31 cellular contexts compared by ENCODE assay signal in genomic region chrX:106300239-106300638, GRCh38.
DNase-seq lines count a peak whose midpoint lies in the region; ATAC-seq and TF ChIP-seq lines count a peak whose summit lies in the region.
"Had no signal": no experiment of that assay in that cellular context is flagged by ENCODE, and none has a peak within 500 bp of the region (broad histone marks: within the 10 kb centered on the region; RNA-seq: fewer than 3 reads in every experiment).

No MANE protein-coding gene starts in this region.

- no peak for TF ChIP-seq CTCF in GM10248 (IDR thresholded peaks at IDR 0.05; ENCODE audit: control extremely low read depth, extremely low read depth, low read depth, missing control alignments)

- CTCF ChIA-PET in activated CD4-positive, alpha-beta T cell treated with anti-CD3 and anti-CD28 coated beads for 36 hours (lab: Charles Lee) = no interaction called here
- CTCF ChIA-PET in GM10248 (lab: Yijun Ruan, JAX) = no interaction called here

- peak overlapping the region; percentile 82 for H3K27ac ChIP-seq in epithelial cell of prostate
- H3K27ac ChIP-seq: KMS-11, uterus had no signal

- no peaks in the 10 kb centered on the region for H3K27me3 Mint-ChIP-seq in activated CD4-positive, alpha-beta T cell treated with anti-CD3 and anti-CD28 coated beads for 36 hours
- H3K27me3 Mint-ChIP-seq: activated CD4-positive, alpha-beta memory T cell treated with anti-CD3 and anti-CD28 coated beads for 36 hours; activated naive CD8-positive, alpha-beta T cell treated with anti-CD3 and anti-CD28 coated beads, Interleukin-2, amount 10 ng/mL, durations not matched to agents 7 days and 5 days; brain; stimulated activated naive B cell treated with anti-CD40 and anti-IgM and Interleukin-4, amounts not matched to agents 10 μg/mL and 1 μg/mL and 100 μg/mL, for 72 hours had no signal

- POLR2A ChIA-PET in activated CD4-positive, alpha-beta T cell treated with anti-CD3 and anti-CD28 coated beads for 36 hours (lab: Charles Lee) = no interaction called here
- POLR2A ChIA-PET in GM10248 (lab: Yijun Ruan, JAX) = no interaction called here

- H3K27ac Mint-ChIP-seq in activated CD4-positive, alpha-beta T cell treated with anti-CD3 and anti-CD28 coated beads for 36 hours = no peak overlapping the region
- H3K27ac Mint-ChIP-seq: activated CD4-positive, alpha-beta memory T cell treated with anti-CD3 and anti-CD28 coated beads for 36 hours; activated naive CD8-positive, alpha-beta T cell treated with anti-CD3 and anti-CD28 coated beads, Interleukin-2, amount 10 ng/mL, durations not matched to agents 7 days and 5 days; activated T-helper 2 cell treated with anti-CD3 and anti-CD28 coated beads, Interferon-gamma antibody, Interleukin-2, Interleukin-4, amounts not matched to agents 10 μg/mL and 5 μg/mL and 100 μg/mL, durations not matched to agents 14 hours and 24 hours and 36 hours; brain; CD14-positive monocyte; stimulated activated naive B cell treated with anti-CD40 and anti-IgM and Interleukin-4, amounts not matched to agents 10 μg/mL and 1 μg/mL and 100 μg/mL, for 72 hours had no signal

- no peaks in the 10 kb centered on the region for H3K9me3 Mint-ChIP-seq in activated CD4-positive, alpha-beta T cell treated with anti-CD3 and anti-CD28 coated beads for 36 hours (ENCODE audit: low read depth)
- H3K9me3 Mint-ChIP-seq: activated CD4-positive, alpha-beta memory T cell treated with anti-CD3 and anti-CD28 coated beads for 36 hours; activated naive CD8-positive, alpha-beta T cell treated with anti-CD3 and anti-CD28 coated beads, Interleukin-2, amount 10 ng/mL, durations not matched to agents 7 days and 5 days; activated T-helper 2 cell treated with anti-CD3 and anti-CD28 coated beads, Interferon-gamma antibody, Interleukin-2, Interleukin-4, amounts not matched to agents 10 μg/mL and 5 μg/mL and 100 μg/mL, durations not matched to agents 14 hours and 24 hours and 36 hours; stimulated activated naive B cell treated with anti-CD40 and anti-IgM and Interleukin-4, amounts not matched to agents 10 μg/mL and 1 μg/mL and 100 μg/mL, for 72 hours had no signal

- H3K36me3 Mint-ChIP-seq in activated CD4-positive, alpha-beta T cell treated with anti-CD3 and anti-CD28 coated beads for 36 hours (ENCODE audit: low read depth) = no peaks in the 10 kb centered on the region
- H3K36me3 Mint-ChIP-seq: activated CD4-positive, alpha-beta memory T cell treated with anti-CD3 and anti-CD28 coated beads for 36 hours; activated naive CD8-positive, alpha-beta T cell treated with anti-CD3 and anti-CD28 coated beads, Interleukin-2, amount 10 ng/mL, durations not matched to agents 7 days and 5 days; brain; CD14-positive monocyte; stimulated activated naive B cell treated with anti-CD40 and anti-IgM and Interleukin-4, amounts not matched to agents 10 μg/mL and 1 μg/mL and 100 μg/mL, for 72 hours had no signal

- intact Hi-C loops in activated CD4-positive, alpha-beta T cell treated with anti-CD3 and anti-CD28 coated beads for 36 hours (cut with DNase I, micrococcal nuclease) = no loop called here

- ATAC-seq in activated CD4-positive, alpha-beta T cell treated with anti-CD3 and anti-CD28 coated beads for 36 hours = peak; percentile 33
- no peak for ATAC-seq in SK-N-SH treated with all-trans-retinoic acid at 6 μM for 48 hours
- ATAC-seq: left lobe of liver; stimulated activated naive B cell treated with anti-CD40 and anti-IgM and Interleukin-4, amounts not matched to agents 10 μg/mL and 1 μg/mL and 100 μg/mL, for 72 hours had no signal

- DNase-seq in activated CD4-positive, alpha-beta T cell treated with anti-CD3 and anti-CD28 coated beads for 36 hours = no peak
- DNase-seq in activated CD4-positive, alpha-beta T cell treated with anti-CD3 and anti-CD28 coated beads, Interleukin-2, amount 50 U/mL, for 4 hours = no peak
- DNase-seq in SW480 (ENCODE audit: low spot score) (peak; percentile 64), epithelial cell of prostate (ENCODE audit: low read depth, low spot score) (peak; percentile 94), renal cortical epithelial cell (ENCODE audit: low read depth) (peak; percentile 75), germinal center (ENCODE audit: low spot score) (no peak), GM10248 (ENCODE audit: extremely low spot score) (no peak)
- DNase-seq: 8988T; activated CD4-positive, alpha-beta memory T cell treated with anti-CD3 and anti-CD28 coated beads for 36 hours; activated CD8-positive, alpha-beta memory T cell treated with anti-CD3 and anti-CD28 coated beads, Interleukin-2, amount 50 U/mL, for 4 hours; activated naive CD8-positive, alpha-beta T cell treated with anti-CD3 and anti-CD28 coated beads, Interleukin-2, amount 10 ng/mL, durations not matched to agents 7 days and 5 days; effector CD4-positive, alpha-beta T cell; EL; erythroblast; foreskin melanocyte; HCEC 1CT; mesendoderm; NCI-H1436 treated with DMSO at 0.1 percent for 48 hours; NCI-H510A; posterior cingulate gyrus; SIG-M5; stimulated activated CD4-positive, alpha-beta T cell treated with anti-CD3 and anti-CD28 coated beads, Interleukin-15, amount 100 ng/mL, for 24 hours; stimulated activated naive B cell treated with anti-CD40 and anti-IgM and Interleukin-4, amounts not matched to agents 10 μg/mL and 1 μg/mL and 100 μg/mL, for 72 hours; SW 1271; uterus had no signal

- no peaks in the 10 kb centered on the region for H3K4me1 Mint-ChIP-seq in activated CD4-positive, alpha-beta T cell treated with anti-CD3 and anti-CD28 coated beads for 36 hours
- H3K4me1 Mint-ChIP-seq: activated naive CD8-positive, alpha-beta T cell treated with anti-CD3 and anti-CD28 coated beads, Interleukin-2, amount 10 ng/mL, durations not matched to agents 7 days and 5 days; brain; CD14-positive monocyte; stimulated activated naive B cell treated with anti-CD40 and anti-IgM and Interleukin-4, amounts not matched to agents 10 μg/mL and 1 μg/mL and 100 μg/mL, for 72 hours had no signal

- no peak overlapping the region for H3K4me3 Mint-ChIP-seq in activated CD4-positive, alpha-beta T cell treated with anti-CD3 and anti-CD28 coated beads for 36 hours
- H3K4me3 Mint-ChIP-seq: activated CD4-positive, alpha-beta memory T cell treated with anti-CD3 and anti-CD28 coated beads for 36 hours; activated naive CD8-positive, alpha-beta T cell treated with anti-CD3 and anti-CD28 coated beads, Interleukin-2, amount 10 ng/mL, durations not matched to agents 7 days and 5 days; brain; CD14-positive monocyte; stimulated activated naive B cell treated with anti-CD40 and anti-IgM and Interleukin-4, amounts not matched to agents 10 μg/mL and 1 μg/mL and 100 μg/mL, for 72 hours had no signal

TF ChIP-seq in SK-N-SH treated with all-trans-retinoic acid at 6 μM for 48 hours, 23 proteins besides CTCF, POLR2A, EP300 and RAD21:
- TF ChIP-seq TOX (CRISPR knock-in tag; IDR thresholded peaks at IDR 0.05; ENCODE audit: borderline replicate concordance) = no peak
- no peak for TF ChIP-seq GLIS3 (CRISPR knock-in tag; IDR thresholded peaks at IDR 0.05)
- no peak for TF ChIP-seq OSR1 (CRISPR knock-in tag; IDR thresholded peaks at IDR 0.05)
- no peak for TF ChIP-seq ISL1 (CRISPR knock-in tag; IDR thresholded peaks at IDR 0.05)
- no peak for TF ChIP-seq ZFP30 (CRISPR knock-in tag; IDR thresholded peaks at IDR 0.05)
- TF ChIP-seq TSHZ2 (CRISPR knock-in tag; IDR thresholded peaks at IDR 0.05) = no peak
- no peak for TF ChIP-seq RARB (CRISPR knock-in tag; IDR thresholded peaks at IDR 0.05)
- TF ChIP-seq ARNTL (CRISPR knock-in tag; IDR thresholded peaks at IDR 0.05; ENCODE audit: borderline replicate concordance, low read depth) = no peak
- no peak for TF ChIP-seq ZC3H10 (CRISPR knock-in tag; IDR thresholded peaks at IDR 0.05)
- TF ChIP-seq ZNF8 (CRISPR knock-in tag; IDR thresholded peaks at IDR 0.05) = no peak
- TF ChIP-seq CREB5 (CRISPR knock-in tag; IDR thresholded peaks at IDR 0.05; ENCODE audit: low read depth) = no peak
- TF ChIP-seq ESRRG (CRISPR knock-in tag; IDR thresholded peaks at IDR 0.05) = no peak
- no peak for TF ChIP-seq CSDC2 (CRISPR knock-in tag; IDR thresholded peaks at IDR 0.05)

Comparison
In these comparisons a context has a peak if more than half of its experiments do, and no peak if none do; other contexts are left out.
1. DNase-seq: peak in SW480 (single experiment), epithelial cell of prostate (single experiment) and renal cortical epithelial cell (single experiment); none in activated CD4-positive, alpha-beta T cell treated with anti-CD3 and anti-CD28 coated beads for 36 hours (single experiment), activated CD4-positive, alpha-beta T cell treated with anti-CD3 and anti-CD28 coated beads, Interleukin-2, amount 50 U/mL, for 4 hours (0 of 2), germinal center (single experiment) and GM10248 (single experiment).